26 cellular contexts compared by ENCODE assay signal in genomic region chr4:38004887-38005286, GRCh38. TPM values are rescaled to one million over a fixed set of nuclear protein-coding genes. Genes with fewer than 3 reads are reported as not detected.
A peak's percentile ranks its signal among the peaks of the same experiment; 100 is the strongest.
DNase-seq lines count a peak whose midpoint lies in the region; ATAC-seq, FAIRE-seq and TF ChIP-seq lines count a peak whose summit lies in the region.
"Had no signal": no experiment of that assay in that cellular context is flagged by ENCODE, and none has a peak within 500 bp of the region (broad histone marks: within the 10 kb centered on the region; RNA-seq: fewer than 3 reads in every experiment).

No MANE protein-coding gene starts in this region.

- H3K27me3 ChIP-seq in H1 (replicated peaks in 1 of 4; ENCODE audit: control insufficient read depth in 3 of 4, extremely low read depth in 1 of 4, insufficient read depth in 3 of 4, low read length in 3 of 4) (no peaks in the 10 kb centered on the region), transverse colon (no peaks in the 10 kb centered on the region)
- H3K27me3 ChIP-seq: pancreas, tibial nerve had no signal

- no peaks in the 10 kb centered on the region for H4K20me1 ChIP-seq in H1 (replicated peaks in 1 of 2; ENCODE audit: control insufficient read depth in 1 of 2, insufficient read depth in 2 of 2, low read length in 2 of 2)

- TF ChIP-seq CTCF in H1 (IDR thresholded peaks at IDR 0.05; ENCODE audit: control extremely low read depth in 1 of 3, insufficient read depth in 1 of 3, low read depth in 1 of 3, low read length in 3 of 3), result no peak
- TF ChIP-seq CTCF in nephron (IDR thresholded peaks at IDR 0.05; ENCODE audit: unreplicated experiment in 3 of 3), result no peak
- TF ChIP-seq CTCF in transverse colon (IDR thresholded peaks at IDR 0.05), result no peak

- H2AK5ac ChIP-seq in H1 (ENCODE audit: low read depth, low read length), result peak overlapping the region; percentile 41; the same call in 1 of the 2 replicates

- H3K18ac ChIP-seq in H1 (ENCODE audit: extremely low read depth, low read length), result 0 out of 2 replicates have a peak overlapping the region, but pooled peaks have one; percentile 14

- no peaks in the 10 kb centered on the region for H3K23me2 ChIP-seq in H1 (ENCODE audit: low read depth, low read length)

- no peak for TF ChIP-seq RAD21 in H1 (IDR thresholded peaks at IDR 0.05 in 1 of 2, conservative IDR thresholded peaks at IDR 0.05 in 1 of 2; ENCODE audit: low read depth in 2 of 2, low read length in 2 of 2)

- H3K4me2 ChIP-seq in H1 (ENCODE audit: insufficient read depth in 1 of 2, low read depth in 2 of 2, low read length in 2 of 2), result 0 out of 4 replicates have a peak overlapping the region, but pooled peaks of 1 of the 2 experiments have one; percentile 6
- H3K4me2 ChIP-seq: KMS-11, SK-N-SH had no signal

- CTCF ChIA-PET in activated CD4-positive, alpha-beta T cell treated with anti-CD3 and anti-CD28 coated beads for 36 hours (lab: Charles Lee), result interaction anchor here (0.6 to 0.7 kb wide), 2 partner anchors 12 to 329 kb away, joined by 3 read pairs; no protein-coding TSS in a partner anchor
- CTCF ChIA-PET in H1 (lab: Charles Lee; ENCODE audit: partially characterized antibody), result interaction anchor here (1.1 to 1.6 kb wide), 2 partner anchors 11 to 15 kb away, joined by 3 to 4 read pairs; no protein-coding TSS in a partner anchor

- H3K36me3 Mint-ChIP-seq in activated CD4-positive, alpha-beta T cell treated with anti-CD3 and anti-CD28 coated beads for 36 hours (ENCODE audit: low read depth), result no peaks in the 10 kb centered on the region
- no peaks in the 10 kb centered on the region for H3K36me3 Mint-ChIP-seq in nephron (ENCODE audit: low read depth)

- peaks cover 9 to 31% (median 20%) of the 10 kb centered on the region in 4 experiments; a peak in 6 of 7 replicates for H3K4me1 ChIP-seq in H1 (replicated peaks in 1 of 4; ENCODE audit: control insufficient read depth in 3 of 4, insufficient read depth in 4 of 4, low read length in 3 of 4)
- H3K4me1 ChIP-seq in transverse colon, result peaks cover 9 to 37% (median 22%) of the 10 kb centered on the region in 4 donors

- H2BK15ac ChIP-seq in H1 (ENCODE audit: low read length), result no peak overlapping the region

- intact Hi-C loops in activated CD4-positive, alpha-beta T cell treated with anti-CD3 and anti-CD28 coated beads for 36 hours (cut with DNase I, micrococcal nuclease), result no loop called here
- intact Hi-C loops in transverse colon (cut with DNase I; ENCODE audit: low total_unique reads), result no loop called here
- intact Hi-C loops in posterior cingulate gyrus (cut with DNase I), result no loop called here

- no peak overlapping the region; a peak in 1 of 8 replicates for H3K4me3 ChIP-seq in H1 (ENCODE audit: extremely low read depth in 1 of 4, insufficient read depth in 2 of 4, low read depth in 3 of 4, low read length in 4 of 4)
- H3K4me3 ChIP-seq in transverse colon, result no peak overlapping the region
- H3K4me3 ChIP-seq: pancreas, tibial nerve had no signal

- peak; percentile 57 for FAIRE-seq in H1 (lab: Jason Lieb, UNC)
- FAIRE-seq: A204.1, pancreas, RCC 7860, small intestine had no signal

- H2BK5ac ChIP-seq in H1 (ENCODE audit: low read depth, low read length), result no peak overlapping the region

- no peaks in the 10 kb centered on the region for H3K27me3 Mint-ChIP-seq in activated CD4-positive, alpha-beta T cell treated with anti-CD3 and anti-CD28 coated beads for 36 hours
- no peaks in the 10 kb centered on the region for H3K27me3 Mint-ChIP-seq in nephron (ENCODE audit: low read depth)
- H3K27me3 Mint-ChIP-seq: activated CD4-positive, alpha-beta T cell treated with anti-CD3 and anti-CD28 coated beads, Interleukin-2, amount 10 ng/mL, durations not matched to agents 7 days and 5 days; memory B cell had no signal

- peaks cover 9% of the 10 kb centered on the region; the same call in 1 of the 2 replicates for H3K79me1 ChIP-seq in H1 (ENCODE audit: low read depth, low read length)

- no peak overlapping the region for H2BK120ac ChIP-seq in H1 (replicated peaks; ENCODE audit: low read depth, low read length)

- peaks cover 22% of the 10 kb centered on the region for H3K4me1 Mint-ChIP-seq in activated CD4-positive, alpha-beta T cell treated with anti-CD3 and anti-CD28 coated beads for 36 hours
- peaks cover 75% of the 10 kb centered on the region for H3K4me1 Mint-ChIP-seq in nephron

- no peak overlapping the region for H4K8ac ChIP-seq in H1 (ENCODE audit: extremely low read depth, insufficient read depth, low read length)

- 77% methylated on average over 6 of the region's 6 CpGs; no CpG with 5 or more reads in 1 of the 2 experiments for WGBS in H1 (ENCODE audit: extremely low coverage in 1 of 2, insufficient coverage in 1 of 2, insufficient read length in 1 of 2, insufficient replicate concordance in 2 of 2, low coverage in 1 of 2, low lambda C conversion rate in 2 of 2, missing lambda C conversion rate in 1 of 2), 2 experiments
- 60 to 76% methylated on average over 3 to 6 of the region's 6 CpGs for WGBS in transverse colon (ENCODE audit: low coverage in 1 of 2), 2 donors

- no peak overlapping the region for H3K14ac ChIP-seq in H1 (ENCODE audit: insufficient read length)

- H3K9me3 ChIP-seq in H1 (ENCODE audit: insufficient read depth in 2 of 2, low read depth in 1 of 2, low read length in 1 of 2) (no peaks in the 10 kb centered on the region), transverse colon (no peaks in the 10 kb centered on the region)
- H3K9me3 ChIP-seq: pancreas, SK-N-SH, tibial nerve had no signal

- H3K4ac ChIP-seq in H1 (replicated peaks; ENCODE audit: insufficient read length, low read depth, low read length), result no peak overlapping the region

- no peak for ATAC-seq in activated CD4-positive, alpha-beta T cell treated with anti-CD3 and anti-CD28 coated beads for 36 hours

- no peak overlapping the region for H3K56ac ChIP-seq in H1 (replicated peaks; ENCODE audit: insufficient read length, low read depth, low read length)

- H2BK12ac ChIP-seq in H1 (ENCODE audit: low read depth, low read length), result peak overlapping the region; percentile 64; the same call in 1 of the 2 replicates

- TF ChIP-seq POLR2A in H1 (IDR thresholded peaks at IDR 0.05; ENCODE audit: control extremely low read depth in 1 of 2, low read depth in 2 of 2, low read length in 2 of 2), result no peak
- TF ChIP-seq POLR2A in transverse colon (IDR thresholded peaks at IDR 0.05), result no peak

- no peak overlapping the region for H3K4me3 Mint-ChIP-seq in activated CD4-positive, alpha-beta T cell treated with anti-CD3 and anti-CD28 coated beads for 36 hours
- H3K4me3 Mint-ChIP-seq in nephron, result peak overlapping the region; percentile 26 to 58 (median 53)
- H3K4me3 Mint-ChIP-seq: activated CD4-positive, alpha-beta T cell treated with anti-CD3 and anti-CD28 coated beads, Interleukin-2, amount 10 ng/mL, durations not matched to agents 7 days and 5 days; CD14-positive monocyte; memory B cell had no signal

- no peak overlapping the region for H4K91ac ChIP-seq in H1 (replicated peaks; ENCODE audit: insufficient read length, low read length)

- H3K23ac ChIP-seq in H1 (ENCODE audit: insufficient read length), result no peak overlapping the region

- 0 out of 2 replicates have a peak overlapping the region, but pooled peaks have one; percentile 10 for H2BK20ac ChIP-seq in H1 (ENCODE audit: low read length)

- H3K9ac ChIP-seq in H1 (replicated peaks in 1 of 4; ENCODE audit: extremely low read depth in 1 of 4, low read depth in 3 of 4, low read length in 3 of 4), result no peak overlapping the region
- H3K9ac ChIP-seq: KMS-11, SK-N-SH had no signal

- TF ChIP-seq EP300 in H1 (IDR thresholded peaks at IDR 0.05; ENCODE audit: borderline replicate concordance in 1 of 2, low read depth in 2 of 2, low read length in 2 of 2) (no peak), transverse colon (IDR thresholded peaks at IDR 0.05; ENCODE audit: low read depth) (no peak)

- in situ Hi-C loops in transverse colon (cut with MboI; ENCODE audit: low pct_ligation_motif_present in 1 of 4, low pct_unique_long_range_greater_than_20kb in 1 of 4, low sequenced_read_pairs in 3 of 4), result loop anchor here in 1 of 4 donors (25.0 kb wide), 1 partner anchor 118 kb away; the partner anchor contains the start of gene TBC1D1

- no peaks in the 10 kb centered on the region for H3K36me3 ChIP-seq in H1 (ENCODE audit: control insufficient read depth in 2 of 4, insufficient read depth in 4 of 4, low read length in 3 of 4)
- H3K36me3 ChIP-seq in transverse colon, result no peaks in the 10 kb centered on the region
- H3K36me3 ChIP-seq: pancreas, tibial nerve had no signal

- no peak overlapping the region for H2AFZ ChIP-seq in H1 (ENCODE audit: low read length)

- no peak overlapping the region for H4K5ac ChIP-seq in H1 (ENCODE audit: insufficient read length, low read depth, low read length)

- H3K79me2 ChIP-seq in H1 (ENCODE audit: control insufficient read depth in 1 of 2, insufficient read depth in 2 of 2, low read length in 2 of 2), result peaks cover 3 to 62% of the 10 kb centered on the region in 2 experiments

- POLR2A ChIA-PET in activated CD4-positive, alpha-beta T cell treated with anti-CD3 and anti-CD28 coated beads for 36 hours (lab: Charles Lee), result no interaction called here
- POLR2A ChIA-PET in H1 (lab: Charles Lee; ENCODE audit: partially characterized antibody), result interaction anchor here (1.0 to 3.8 kb wide), 3 partner anchors 10 to 28 kb away, joined by 3 to 15 read pairs (median 4); no protein-coding TSS in a partner anchor

- DNase-seq in activated CD4-positive, alpha-beta T cell treated with anti-CD3 and anti-CD28 coated beads for 36 hours, result no peak
- no peak for DNase-seq in activated CD4-positive, alpha-beta T cell treated with anti-CD3 and anti-CD28 coated beads for 48 hours
- DNase-seq in H1 (ENCODE audit: low read depth in 1 of 2, low spot score in 2 of 2) (no peak), transverse colon (no peak), HK-2 (ENCODE audit: unreplicated experiment) (no peak), posterior cingulate gyrus (no peak), occipital lobe (lab: John Stamatoyannopoulos, UW) (no peak)
- DNase-seq: activated CD4-positive, alpha-beta T cell treated with anti-CD3 and anti-CD28 coated beads, Interleukin-2, amount 10 ng/mL, durations not matched to agents 7 days and 5 days; activated naive CD4-positive, alpha-beta T cell treated with Interleukin-2 at 50 U/mL for 16 hours; DMS53; immature natural killer cell; NCI-H1105 treated with DMSO at 0.1 percent for 48 hours; NCI-H82; pancreas; SK-N-SH; small intestine; T1000 had no signal

- peak overlapping the region; percentile 40 for H3K27ac Mint-ChIP-seq in activated CD4-positive, alpha-beta T cell treated with anti-CD3 and anti-CD28 coated beads for 36 hours
- H3K27ac Mint-ChIP-seq in nephron, result peak overlapping the region; percentile 92 to 93 (median 92)
- H3K27ac Mint-ChIP-seq: activated CD4-positive, alpha-beta T cell treated with anti-CD3 and anti-CD28 coated beads, Interleukin-2, amount 10 ng/mL, durations not matched to agents 7 days and 5 days; memory B cell had no signal

- H3K27ac ChIP-seq in H1 (ENCODE audit: low read depth, low read length) (no peak overlapping the region), transverse colon (peak overlapping the region; percentile 30 to 73 (median 66))
- H3K27ac ChIP-seq: KMS-11, pancreas had no signal

- no peaks in the 10 kb centered on the region for H3K9me3 Mint-ChIP-seq in activated CD4-positive, alpha-beta T cell treated with anti-CD3 and anti-CD28 coated beads for 36 hours (ENCODE audit: low read depth)
- no peaks in the 10 kb centered on the region for H3K9me3 Mint-ChIP-seq in nephron
- H3K9me3 Mint-ChIP-seq: activated CD4-positive, alpha-beta T cell treated with anti-CD3 and anti-CD28 coated beads, Interleukin-2, amount 10 ng/mL, durations not matched to agents 7 days and 5 days; CD14-positive monocyte; immature natural killer cell; memory B cell had no signal

RNA-seq across cellular contexts. Expression of gene PTTG2, which starts 44.7 kb away (rescaled TPM):
- not detected for total RNA-seq in activated CD4-positive, alpha-beta T cell treated with anti-CD3 and anti-CD28 coated beads for 36 hours
- total RNA-seq in H1 (2021; fragmentation: NEBNext Ultra II Directional; extraction: Animal tissue kit (Norgen Biotek cat#: 25700)), result not detected in 2 replicates
- not detected in 2 replicates for polyA plus RNA-seq in H1 (2011; rRNA removed)
- polyA plus RNA-seq in H1 (2011; cell fraction: cytosol; rRNA removed), result not detected
- not detected for polyA plus RNA-seq in H1 (2011; cell fraction: nucleus; rRNA removed)
- polyA plus RNA-seq in H1 (2012, experiment 1 of 2), result not detected in 4 replicates
- not detected for polyA plus RNA-seq in H1 (2012, experiment 2 of 2)
- polyA plus RNA-seq in H1 (2013, experiment 1 of 2), result not detected
- 0.07 TPM for polyA plus RNA-seq in H1 (2013, experiment 2 of 2)
- 0.85 TPM in 1 of 2 replicates, not detected in the other for polyA minus RNA-seq in H1 (2011; rRNA and poly(A)+ RNA removed)
- not detected for polyA minus RNA-seq in H1 (2011; cell fraction: cytosol; rRNA and poly(A)+ RNA removed)
- 1.4 TPM for polyA minus RNA-seq in H1 (2011; cell fraction: nucleus; rRNA and poly(A)+ RNA removed)
- total RNA-seq in transverse colon (1 to 10 TPM in 2 of 4 donors, not detected in 2; 2.6 to 3.8 TPM), occipital lobe (not detected)
- total RNA-seq: epithelial cell of proximal tubule, H4 had no signal
- polyA plus RNA-seq: CD14-positive monocyte, immature natural killer cell, SK-N-SH had no signal
